1 cellular context compared by ENCODE assay signal in the genomic region with DNA sequence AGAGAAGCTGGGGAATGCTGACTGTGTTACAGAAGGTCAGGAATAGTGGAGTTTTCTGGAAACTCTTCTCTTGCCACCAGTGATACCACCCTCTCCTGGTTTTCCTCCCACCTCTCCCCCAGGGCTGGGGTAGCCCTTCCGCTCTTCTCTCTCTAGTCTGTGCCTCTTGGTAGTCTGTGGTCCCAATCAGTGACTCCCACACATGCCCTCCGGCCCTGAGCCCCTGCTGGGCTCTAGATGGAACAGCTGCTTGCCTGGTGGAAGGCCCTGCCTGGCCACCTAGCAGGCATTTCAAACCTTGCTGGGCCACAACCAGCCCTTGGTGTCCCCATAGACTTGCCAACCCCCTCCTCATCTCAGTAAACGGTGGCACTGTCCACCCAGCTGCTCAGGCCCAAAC.
TF ChIP-seq lines count a peak whose summit lies in the region.

No MANE protein-coding gene starts in this region.

TF ChIP-seq in GM23338, 12 proteins besides CTCF, POLR2A, EP300 and RAD21 (continued from another document):
- TF ChIP-seq, protein P1, sequence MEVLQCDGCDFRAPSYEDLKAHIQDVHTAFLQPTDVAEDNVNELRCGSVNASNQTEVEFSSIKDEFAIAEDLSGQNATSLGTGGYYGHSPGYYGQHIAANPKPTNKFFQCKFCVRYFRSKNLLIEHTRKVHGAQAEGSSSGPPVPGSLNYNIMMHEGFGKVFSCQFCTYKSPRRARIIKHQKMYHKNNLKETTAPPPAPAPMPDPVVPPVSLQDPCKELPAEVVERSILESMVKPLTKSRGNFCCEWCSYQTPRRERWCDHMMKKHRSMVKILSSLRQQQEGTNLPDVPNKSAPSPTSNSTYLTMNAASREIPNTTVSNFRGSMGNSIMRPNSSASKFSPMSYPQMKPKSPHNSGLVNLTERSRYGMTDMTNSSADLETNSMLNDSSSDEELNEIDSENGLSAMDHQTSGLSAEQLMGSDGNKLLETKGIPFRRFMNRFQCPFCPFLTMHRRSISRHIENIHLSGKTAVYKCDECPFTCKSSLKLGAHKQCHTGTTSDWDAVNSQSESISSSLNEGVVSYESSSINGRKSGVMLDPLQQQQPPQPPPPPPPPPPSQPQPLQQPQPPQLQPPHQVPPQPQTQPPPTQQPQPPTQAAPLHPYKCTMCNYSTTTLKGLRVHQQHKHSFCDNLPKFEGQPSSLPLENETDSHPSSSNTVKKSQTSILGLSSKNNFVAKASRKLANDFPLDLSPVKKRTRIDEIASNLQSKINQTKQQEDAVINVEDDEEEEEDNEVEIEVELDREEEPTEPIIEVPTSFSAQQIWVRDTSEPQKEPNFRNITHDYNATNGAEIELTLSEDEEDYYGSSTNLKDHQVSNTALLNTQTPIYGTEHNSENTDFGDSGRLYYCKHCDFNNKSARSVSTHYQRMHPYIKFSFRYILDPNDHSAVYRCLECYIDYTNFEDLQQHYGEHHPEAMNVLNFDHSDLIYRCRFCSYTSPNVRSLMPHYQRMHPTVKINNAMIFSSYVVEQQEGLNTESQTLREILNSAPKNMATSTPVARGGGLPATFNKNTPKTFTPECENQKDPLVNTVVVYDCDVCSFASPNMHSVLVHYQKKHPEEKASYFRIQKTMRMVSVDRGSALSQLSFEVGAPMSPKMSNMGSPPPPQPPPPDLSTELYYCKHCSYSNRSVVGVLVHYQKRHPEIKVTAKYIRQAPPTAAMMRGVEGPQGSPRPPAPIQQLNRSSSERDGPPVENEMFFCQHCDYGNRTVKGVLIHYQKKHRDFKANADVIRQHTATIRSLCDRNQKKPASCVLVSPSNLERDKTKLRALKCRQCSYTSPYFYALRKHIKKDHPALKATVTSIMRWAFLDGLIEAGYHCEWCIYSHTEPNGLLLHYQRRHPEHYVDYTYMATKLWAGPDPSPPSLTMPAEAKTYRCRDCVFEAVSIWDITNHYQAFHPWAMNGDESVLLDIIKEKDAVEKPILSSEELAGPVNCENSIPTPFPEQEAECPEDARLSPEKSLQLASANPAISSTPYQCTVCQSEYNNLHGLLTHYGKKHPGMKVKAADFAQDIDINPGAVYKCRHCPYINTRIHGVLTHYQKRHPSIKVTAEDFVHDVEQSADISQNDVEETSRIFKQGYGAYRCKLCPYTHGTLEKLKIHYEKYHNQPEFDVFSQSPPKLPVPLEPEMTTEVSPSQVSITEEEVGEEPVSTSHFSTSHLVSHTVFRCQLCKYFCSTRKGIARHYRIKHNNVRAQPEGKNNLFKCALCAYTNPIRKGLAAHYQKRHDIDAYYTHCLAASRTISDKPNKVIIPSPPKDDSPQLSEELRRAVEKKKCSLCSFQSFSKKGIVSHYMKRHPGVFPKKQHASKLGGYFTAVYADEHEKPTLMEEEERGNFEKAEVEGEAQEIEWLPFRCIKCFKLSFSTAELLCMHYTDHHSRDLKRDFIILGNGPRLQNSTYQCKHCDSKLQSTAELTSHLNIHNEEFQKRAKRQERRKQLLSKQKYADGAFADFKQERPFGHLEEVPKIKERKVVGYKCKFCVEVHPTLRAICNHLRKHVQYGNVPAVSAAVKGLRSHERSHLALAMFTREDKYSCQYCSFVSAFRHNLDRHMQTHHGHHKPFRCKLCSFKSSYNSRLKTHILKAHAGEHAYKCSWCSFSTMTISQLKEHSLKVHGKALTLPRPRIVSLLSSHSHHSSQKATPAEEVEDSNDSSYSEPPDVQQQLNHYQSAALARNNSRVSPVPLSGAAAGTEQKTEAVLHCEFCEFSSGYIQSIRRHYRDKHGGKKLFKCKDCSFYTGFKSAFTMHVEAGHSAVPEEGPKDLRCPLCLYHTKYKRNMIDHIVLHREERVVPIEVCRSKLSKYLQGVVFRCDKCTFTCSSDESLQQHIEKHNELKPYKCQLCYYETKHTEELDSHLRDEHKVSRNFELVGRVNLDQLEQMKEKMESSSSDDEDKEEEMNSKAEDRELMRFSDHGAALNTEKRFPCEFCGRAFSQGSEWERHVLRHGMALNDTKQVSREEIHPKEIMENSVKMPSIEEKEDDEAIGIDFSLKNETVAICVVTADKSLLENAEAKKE (CRISPR knock-in tag; IDR thresholded peaks at IDR 0.05), result no peak
- no peak for TF ChIP-seq ZNF331 (CRISPR knock-in tag; IDR thresholded peaks at IDR 0.05; ENCODE audit: low read depth)
- TF ChIP-seq EZH2phosphoT487 (IDR thresholded peaks at IDR 0.05; ENCODE audit: unreplicated experiment), result no peak
- no peak for TF ChIP-seq CREB1 (CRISPR knock-in tag; IDR thresholded peaks at IDR 0.05; ENCODE audit: low read depth)
TF ChIP-seq in GM23338: peak in this region for 0.
